In genomic region chr7:2032030-2032875, GRCh38 we compare ENCODE assay signal across 11 cellular contexts.
DNase-seq lines count a peak whose midpoint lies in the region; ATAC-seq and TF ChIP-seq lines count a peak whose summit lies in the region.
"Had no signal": no experiment of that assay in that cellular context is flagged by ENCODE, and none has a peak within 500 bp of the region (broad histone marks: within the 10 kb centered on the region; RNA-seq: fewer than 3 reads in every experiment).

No MANE protein-coding gene starts in this region.

- H3K9me3 ChIP-seq in thyroid gland = no peaks in the 10 kb centered on the region

- no peak for TF ChIP-seq CTCF in thyroid gland (IDR thresholded peaks at IDR 0.05)

- no peak for ATAC-seq in HG03139 (IDR thresholded peaks at IDR 0.05; ENCODE audit: unreplicated experiment)

- no peaks in the 10 kb centered on the region for H3K27me3 ChIP-seq in thyroid gland
- H3K27me3 ChIP-seq: neutrophil had no signal

- no peaks in the 10 kb centered on the region for H3K36me3 ChIP-seq in thyroid gland
- H3K36me3 ChIP-seq: neutrophil had no signal

- no peak overlapping the region for H3K4me3 ChIP-seq in thyroid gland (replicated peaks in 1 of 3)

- intact Hi-C loops in thyroid gland (cut with DNase I) = no loop called here

- 62 to 80% methylated on average over 16 to 18 of the region's 26 CpGs for WGBS in thyroid gland, 2 donors

- no peak overlapping the region for H3K27ac ChIP-seq in thyroid gland
- H3K27ac ChIP-seq: neutrophil had no signal

- H3K4me1 ChIP-seq in thyroid gland = peaks cover 12 to 17% of the 10 kb centered on the region in 2 donors

- no peak for TF ChIP-seq POLR2A in thyroid gland (IDR thresholded peaks at IDR 0.05)

- peak; percentile 17 for DNase-seq in activated CD8-positive, alpha-beta memory T cell treated with anti-CD3 and anti-CD28 coated beads, Interleukin-2, amount 50 U/mL, for 4 hours
- DNase-seq in activated CD8-positive, alpha-beta memory T cell treated with anti-CD3 and anti-CD28 coated beads, Interleukin-2, amount 50 U/mL, for 48 hours = no peak
- peak; percentile 58 for DNase-seq in astrocyte of the hippocampus (ENCODE audit: low read depth, low spot score)
- peak; percentile 79 for DNase-seq in islet precursor cell
- DNase-seq in thyroid gland = peak; percentile 90 to 94
- DNase-seq in GDM1 (lab: John Stamatoyannopoulos, UW) = no peak
- no peak for DNase-seq in stimulated activated CD8-positive, alpha-beta memory T cell treated with anti-CD3 and anti-CD28 coated beads, Interleukin-4, amount 100 ng/mL, for 48 hours
- DNase-seq: NCI-H1436 treated with DMSO at 0.1 percent for 48 hours; stimulated activated CD4-positive, alpha-beta T cell treated with anti-CD3 and anti-CD28 coated beads, Interleukin-2, amount 100 ng/mL, for 48 hours had no signal

Comparison
In these comparisons a context has a peak if more than half of its experiments do, and no peak if none do; other contexts are left out.
1. DNase-seq: peak in activated CD8-positive, alpha-beta memory T cell treated with anti-CD3 and anti-CD28 coated beads, Interleukin-2, amount 50 U/mL, for 4 hours (single experiment), astrocyte of the hippocampus (single experiment), islet precursor cell (single experiment) and thyroid gland (2 of 2); none in activated CD8-positive, alpha-beta memory T cell treated with anti-CD3 and anti-CD28 coated beads, Interleukin-2, amount 50 U/mL, for 48 hours (single experiment), GDM1 (single experiment) and stimulated activated CD8-positive, alpha-beta memory T cell treated with anti-CD3 and anti-CD28 coated beads, Interleukin-4, amount 100 ng/mL, for 48 hours (single experiment).